Comparison of ENCODE assay signal across 2 cellular contexts in genomic region chr2:233611284-233611683, GRCh38.
TF ChIP-seq lines count a peak whose summit lies in the region.

No MANE protein-coding gene starts in this region.

TF ChIP-seq in HepG2, 621 proteins besides CTCF, POLR2A, EP300 and RAD21 (continues in another document):
- no peak for TF ChIP-seq SMARCE1 (IDR thresholded peaks at IDR 0.05; ENCODE audit: borderline replicate concordance)
- no peak for TF ChIP-seq ZBTB49 (CRISPR knock-in tag; IDR thresholded peaks at IDR 0.05; ENCODE audit: borderline replicate concordance)
- no peak for TF ChIP-seq NCOA1 (CRISPR knock-in tag; IDR thresholded peaks at IDR 0.05)
- no peak for TF ChIP-seq AHDC1 (CRISPR knock-in tag; IDR thresholded peaks at IDR 0.05; ENCODE audit: borderline replicate concordance)
- TF ChIP-seq, protein P1, sequence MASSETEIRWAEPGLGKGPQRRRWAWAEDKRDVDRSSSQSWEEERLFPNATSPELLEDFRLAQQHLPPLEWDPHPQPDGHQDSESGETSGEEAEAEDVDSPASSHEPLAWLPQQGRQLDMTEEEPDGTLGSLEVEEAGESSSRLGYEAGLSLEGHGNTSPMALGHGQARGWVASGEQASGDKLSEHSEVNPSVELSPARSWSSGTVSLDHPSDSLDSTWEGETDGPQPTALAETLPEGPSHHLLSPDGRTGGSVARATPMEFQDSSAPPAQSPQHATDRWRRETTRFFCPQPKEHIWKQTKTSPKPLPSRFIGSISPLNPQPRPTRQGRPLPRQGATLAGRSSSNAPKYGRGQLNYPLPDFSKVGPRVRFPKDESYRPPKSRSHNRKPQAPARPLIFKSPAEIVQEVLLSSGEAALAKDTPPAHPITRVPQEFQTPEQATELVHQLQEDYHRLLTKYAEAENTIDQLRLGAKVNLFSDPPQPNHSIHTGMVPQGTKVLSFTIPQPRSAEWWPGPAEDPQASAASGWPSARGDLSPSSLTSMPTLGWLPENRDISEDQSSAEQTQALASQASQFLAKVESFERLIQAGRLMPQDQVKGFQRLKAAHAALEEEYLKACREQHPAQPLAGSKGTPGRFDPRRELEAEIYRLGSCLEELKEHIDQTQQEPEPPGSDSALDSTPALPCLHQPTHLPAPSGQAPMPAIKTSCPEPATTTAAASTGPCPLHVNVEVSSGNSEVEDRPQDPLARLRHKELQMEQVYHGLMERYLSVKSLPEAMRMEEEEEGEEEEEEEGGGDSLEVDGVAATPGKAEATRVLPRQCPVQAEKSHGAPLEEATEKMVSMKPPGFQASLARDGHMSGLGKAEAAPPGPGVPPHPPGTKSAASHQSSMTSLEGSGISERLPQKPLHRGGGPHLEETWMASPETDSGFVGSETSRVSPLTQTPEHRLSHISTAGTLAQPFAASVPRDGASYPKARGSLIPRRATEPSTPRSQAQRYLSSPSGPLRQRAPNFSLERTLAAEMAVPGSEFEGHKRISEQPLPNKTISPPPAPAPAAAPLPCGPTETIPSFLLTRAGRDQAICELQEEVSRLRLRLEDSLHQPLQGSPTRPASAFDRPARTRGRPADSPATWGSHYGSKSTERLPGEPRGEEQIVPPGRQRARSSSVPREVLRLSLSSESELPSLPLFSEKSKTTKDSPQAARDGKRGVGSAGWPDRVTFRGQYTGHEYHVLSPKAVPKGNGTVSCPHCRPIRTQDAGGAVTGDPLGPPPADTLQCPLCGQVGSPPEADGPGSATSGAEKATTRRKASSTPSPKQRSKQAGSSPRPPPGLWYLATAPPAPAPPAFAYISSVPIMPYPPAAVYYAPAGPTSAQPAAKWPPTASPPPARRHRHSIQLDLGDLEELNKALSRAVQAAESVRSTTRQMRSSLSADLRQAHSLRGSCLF (CRISPR knock-in tag; IDR thresholded peaks at IDR 0.05; ENCODE audit: borderline replicate concordance) = no peak
- peak; percentile 80; the same call in 1 of the 2 replicates for TF ChIP-seq NFE2L2 (IDR thresholded peaks at IDR 0.05; ENCODE audit: low read length)
- TF ChIP-seq SETDB1 (CRISPR knock-in tag; IDR thresholded peaks at IDR 0.05; ENCODE audit: borderline replicate concordance) = no peak

TF ChIP-seq in K562, 482 proteins besides CTCF, POLR2A, EP300 and RAD21 (continues in another document):
- TF ChIP-seq THRAP3 (IDR thresholded peaks at IDR 0.05; ENCODE audit: borderline replicate concordance) = no peak
- no peak for TF ChIP-seq XRCC4 (IDR thresholded peaks at IDR 0.05; ENCODE audit: extremely low read depth, insufficient read depth, insufficient read length)
- no peak for TF ChIP-seq ZNF766 (CRISPR knock-in tag; conservative IDR thresholded peaks at IDR 0.05)
- TF ChIP-seq POLR3A (IDR thresholded peaks at IDR 0.05; ENCODE audit: borderline replicate concordance, extremely low read depth, insufficient read depth, insufficient read length) = no peak
- TF ChIP-seq, protein P2, sequence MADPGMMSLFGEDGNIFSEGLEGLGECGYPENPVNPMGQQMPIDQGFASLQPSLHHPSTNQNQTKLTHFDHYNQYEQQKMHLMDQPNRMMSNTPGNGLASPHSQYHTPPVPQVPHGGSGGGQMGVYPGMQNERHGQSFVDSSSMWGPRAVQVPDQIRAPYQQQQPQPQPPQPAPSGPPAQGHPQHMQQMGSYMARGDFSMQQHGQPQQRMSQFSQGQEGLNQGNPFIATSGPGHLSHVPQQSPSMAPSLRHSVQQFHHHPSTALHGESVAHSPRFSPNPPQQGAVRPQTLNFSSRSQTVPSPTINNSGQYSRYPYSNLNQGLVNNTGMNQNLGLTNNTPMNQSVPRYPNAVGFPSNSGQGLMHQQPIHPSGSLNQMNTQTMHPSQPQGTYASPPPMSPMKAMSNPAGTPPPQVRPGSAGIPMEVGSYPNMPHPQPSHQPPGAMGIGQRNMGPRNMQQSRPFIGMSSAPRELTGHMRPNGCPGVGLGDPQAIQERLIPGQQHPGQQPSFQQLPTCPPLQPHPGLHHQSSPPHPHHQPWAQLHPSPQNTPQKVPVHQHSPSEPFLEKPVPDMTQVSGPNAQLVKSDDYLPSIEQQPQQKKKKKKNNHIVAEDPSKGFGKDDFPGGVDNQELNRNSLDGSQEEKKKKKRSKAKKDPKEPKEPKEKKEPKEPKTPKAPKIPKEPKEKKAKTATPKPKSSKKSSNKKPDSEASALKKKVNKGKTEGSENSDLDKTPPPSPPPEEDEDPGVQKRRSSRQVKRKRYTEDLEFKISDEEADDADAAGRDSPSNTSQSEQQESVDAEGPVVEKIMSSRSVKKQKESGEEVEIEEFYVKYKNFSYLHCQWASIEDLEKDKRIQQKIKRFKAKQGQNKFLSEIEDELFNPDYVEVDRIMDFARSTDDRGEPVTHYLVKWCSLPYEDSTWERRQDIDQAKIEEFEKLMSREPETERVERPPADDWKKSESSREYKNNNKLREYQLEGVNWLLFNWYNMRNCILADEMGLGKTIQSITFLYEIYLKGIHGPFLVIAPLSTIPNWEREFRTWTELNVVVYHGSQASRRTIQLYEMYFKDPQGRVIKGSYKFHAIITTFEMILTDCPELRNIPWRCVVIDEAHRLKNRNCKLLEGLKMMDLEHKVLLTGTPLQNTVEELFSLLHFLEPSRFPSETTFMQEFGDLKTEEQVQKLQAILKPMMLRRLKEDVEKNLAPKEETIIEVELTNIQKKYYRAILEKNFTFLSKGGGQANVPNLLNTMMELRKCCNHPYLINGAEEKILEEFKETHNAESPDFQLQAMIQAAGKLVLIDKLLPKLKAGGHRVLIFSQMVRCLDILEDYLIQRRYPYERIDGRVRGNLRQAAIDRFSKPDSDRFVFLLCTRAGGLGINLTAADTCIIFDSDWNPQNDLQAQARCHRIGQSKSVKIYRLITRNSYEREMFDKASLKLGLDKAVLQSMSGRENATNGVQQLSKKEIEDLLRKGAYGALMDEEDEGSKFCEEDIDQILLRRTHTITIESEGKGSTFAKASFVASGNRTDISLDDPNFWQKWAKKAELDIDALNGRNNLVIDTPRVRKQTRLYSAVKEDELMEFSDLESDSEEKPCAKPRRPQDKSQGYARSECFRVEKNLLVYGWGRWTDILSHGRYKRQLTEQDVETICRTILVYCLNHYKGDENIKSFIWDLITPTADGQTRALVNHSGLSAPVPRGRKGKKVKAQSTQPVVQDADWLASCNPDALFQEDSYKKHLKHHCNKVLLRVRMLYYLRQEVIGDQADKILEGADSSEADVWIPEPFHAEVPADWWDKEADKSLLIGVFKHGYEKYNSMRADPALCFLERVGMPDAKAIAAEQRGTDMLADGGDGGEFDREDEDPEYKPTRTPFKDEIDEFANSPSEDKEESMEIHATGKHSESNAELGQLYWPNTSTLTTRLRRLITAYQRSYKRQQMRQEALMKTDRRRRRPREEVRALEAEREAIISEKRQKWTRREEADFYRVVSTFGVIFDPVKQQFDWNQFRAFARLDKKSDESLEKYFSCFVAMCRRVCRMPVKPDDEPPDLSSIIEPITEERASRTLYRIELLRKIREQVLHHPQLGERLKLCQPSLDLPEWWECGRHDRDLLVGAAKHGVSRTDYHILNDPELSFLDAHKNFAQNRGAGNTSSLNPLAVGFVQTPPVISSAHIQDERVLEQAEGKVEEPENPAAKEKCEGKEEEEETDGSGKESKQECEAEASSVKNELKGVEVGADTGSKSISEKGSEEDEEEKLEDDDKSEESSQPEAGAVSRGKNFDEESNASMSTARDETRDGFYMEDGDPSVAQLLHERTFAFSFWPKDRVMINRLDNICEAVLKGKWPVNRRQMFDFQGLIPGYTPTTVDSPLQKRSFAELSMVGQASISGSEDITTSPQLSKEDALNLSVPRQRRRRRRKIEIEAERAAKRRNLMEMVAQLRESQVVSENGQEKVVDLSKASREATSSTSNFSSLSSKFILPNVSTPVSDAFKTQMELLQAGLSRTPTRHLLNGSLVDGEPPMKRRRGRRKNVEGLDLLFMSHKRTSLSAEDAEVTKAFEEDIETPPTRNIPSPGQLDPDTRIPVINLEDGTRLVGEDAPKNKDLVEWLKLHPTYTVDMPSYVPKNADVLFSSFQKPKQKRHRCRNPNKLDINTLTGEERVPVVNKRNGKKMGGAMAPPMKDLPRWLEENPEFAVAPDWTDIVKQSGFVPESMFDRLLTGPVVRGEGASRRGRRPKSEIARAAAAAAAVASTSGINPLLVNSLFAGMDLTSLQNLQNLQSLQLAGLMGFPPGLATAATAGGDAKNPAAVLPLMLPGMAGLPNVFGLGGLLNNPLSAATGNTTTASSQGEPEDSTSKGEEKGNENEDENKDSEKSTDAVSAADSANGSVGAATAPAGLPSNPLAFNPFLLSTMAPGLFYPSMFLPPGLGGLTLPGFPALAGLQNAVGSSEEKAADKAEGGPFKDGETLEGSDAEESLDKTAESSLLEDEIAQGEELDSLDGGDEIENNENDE (IDR thresholded peaks at IDR 0.05; ENCODE audit: low read depth, low read length) = no peak
- TF ChIP-seq ZBTB34 (CRISPR knock-in tag; IDR thresholded peaks at IDR 0.05) = no peak
- TF ChIP-seq ESRRB (CRISPR knock-in tag; IDR thresholded peaks at IDR 0.05; ENCODE audit: borderline replicate concordance) = no peak
- no peak for TF ChIP-seq HDAC2 (IDR thresholded peaks at IDR 0.05)
- TF ChIP-seq KLF16 (IDR thresholded peaks at IDR 0.05) = no peak
- TF ChIP-seq JUND (IDR thresholded peaks at IDR 0.05; ENCODE audit: borderline replicate concordance, low read depth, low read length) = no peak
- no peak for TF ChIP-seq JUND (tag; IDR thresholded peaks at IDR 0.05; ENCODE audit: borderline replicate concordance, low read depth, low read length)
- TF ChIP-seq U2AF2 (optimal IDR thresholded peaks at IDR 0.05; ENCODE audit: low read depth, low read length) = no peak
- no peak for TF ChIP-seq ZNF23 (CRISPR knock-in tag; IDR thresholded peaks at IDR 0.05)
- TF ChIP-seq, protein P3, sequence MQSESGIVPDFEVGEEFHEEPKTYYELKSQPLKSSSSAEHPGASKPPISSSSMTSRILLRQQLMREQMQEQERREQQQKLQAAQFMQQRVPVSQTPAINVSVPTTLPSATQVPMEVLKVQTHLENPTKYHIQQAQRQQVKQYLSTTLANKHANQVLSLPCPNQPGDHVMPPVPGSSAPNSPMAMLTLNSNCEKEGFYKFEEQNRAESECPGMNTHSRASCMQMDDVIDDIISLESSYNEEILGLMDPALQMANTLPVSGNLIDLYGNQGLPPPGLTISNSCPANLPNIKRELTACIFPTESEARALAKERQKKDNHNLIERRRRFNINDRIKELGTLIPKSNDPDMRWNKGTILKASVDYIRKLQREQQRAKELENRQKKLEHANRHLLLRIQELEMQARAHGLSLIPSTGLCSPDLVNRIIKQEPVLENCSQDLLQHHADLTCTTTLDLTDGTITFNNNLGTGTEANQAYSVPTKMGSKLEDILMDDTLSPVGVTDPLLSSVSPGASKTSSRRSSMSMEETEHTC (IDR thresholded peaks at IDR 0.05) = no peak
- TF ChIP-seq FOXK2 (conservative IDR thresholded peaks at IDR 0.05 in 1 of 2, IDR thresholded peaks at IDR 0.05 in 1 of 2; ENCODE audit: low read depth in 2 of 2) = no peak
- TF ChIP-seq, protein P4, sequence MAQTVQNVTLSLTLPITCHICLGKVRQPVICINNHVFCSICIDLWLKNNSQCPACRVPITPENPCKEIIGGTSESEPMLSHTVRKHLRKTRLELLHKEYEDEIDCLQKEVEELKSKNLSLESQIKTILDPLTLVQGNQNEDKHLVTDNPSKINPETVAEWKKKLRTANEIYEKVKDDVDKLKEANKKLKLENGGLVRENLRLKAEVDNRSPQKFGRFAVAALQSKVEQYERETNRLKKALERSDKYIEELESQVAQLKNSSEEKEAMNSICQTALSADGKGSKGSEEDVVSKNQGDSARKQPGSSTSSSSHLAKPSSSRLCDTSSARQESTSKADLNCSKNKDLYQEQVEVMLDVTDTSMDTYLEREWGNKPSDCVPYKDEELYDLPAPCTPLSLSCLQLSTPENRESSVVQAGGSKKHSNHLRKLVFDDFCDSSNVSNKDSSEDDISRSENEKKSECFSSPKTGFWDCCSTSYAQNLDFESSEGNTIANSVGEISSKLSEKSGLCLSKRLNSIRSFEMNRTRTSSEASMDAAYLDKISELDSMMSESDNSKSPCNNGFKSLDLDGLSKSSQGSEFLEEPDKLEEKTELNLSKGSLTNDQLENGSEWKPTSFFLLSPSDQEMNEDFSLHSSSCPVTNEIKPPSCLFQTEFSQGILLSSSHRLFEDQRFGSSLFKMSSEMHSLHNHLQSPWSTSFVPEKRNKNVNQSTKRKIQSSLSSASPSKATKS (CRISPR knock-in tag; IDR thresholded peaks at IDR 0.05) = no peak
- TF ChIP-seq, protein P5, sequence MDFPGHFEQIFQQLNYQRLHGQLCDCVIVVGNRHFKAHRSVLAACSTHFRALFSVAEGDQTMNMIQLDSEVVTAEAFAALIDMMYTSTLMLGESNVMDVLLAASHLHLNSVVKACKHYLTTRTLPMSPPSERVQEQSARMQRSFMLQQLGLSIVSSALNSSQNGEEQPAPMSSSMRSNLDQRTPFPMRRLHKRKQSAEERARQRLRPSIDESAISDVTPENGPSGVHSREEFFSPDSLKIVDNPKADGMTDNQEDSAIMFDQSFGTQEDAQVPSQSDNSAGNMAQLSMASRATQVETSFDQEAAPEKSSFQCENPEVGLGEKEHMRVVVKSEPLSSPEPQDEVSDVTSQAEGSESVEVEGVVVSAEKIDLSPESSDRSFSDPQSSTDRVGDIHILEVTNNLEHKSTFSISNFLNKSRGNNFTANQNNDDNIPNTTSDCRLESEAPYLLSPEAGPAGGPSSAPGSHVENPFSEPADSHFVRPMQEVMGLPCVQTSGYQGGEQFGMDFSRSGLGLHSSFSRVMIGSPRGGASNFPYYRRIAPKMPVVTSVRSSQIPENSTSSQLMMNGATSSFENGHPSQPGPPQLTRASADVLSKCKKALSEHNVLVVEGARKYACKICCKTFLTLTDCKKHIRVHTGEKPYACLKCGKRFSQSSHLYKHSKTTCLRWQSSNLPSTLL (IDR thresholded peaks at IDR 0.05) = no peak
- no peak for TF ChIP-seq ZNF165 (CRISPR knock-in tag; IDR thresholded peaks at IDR 0.05; ENCODE audit: borderline replicate concordance)
- peak; percentile 43 for TF ChIP-seq ZNF316 (IDR thresholded peaks at IDR 0.05)
- no peak for TF ChIP-seq ZNF3 (CRISPR knock-in tag; IDR thresholded peaks at IDR 0.05)
